ENCODE assay signal across 8 cellular contexts in the genomic region with DNA sequence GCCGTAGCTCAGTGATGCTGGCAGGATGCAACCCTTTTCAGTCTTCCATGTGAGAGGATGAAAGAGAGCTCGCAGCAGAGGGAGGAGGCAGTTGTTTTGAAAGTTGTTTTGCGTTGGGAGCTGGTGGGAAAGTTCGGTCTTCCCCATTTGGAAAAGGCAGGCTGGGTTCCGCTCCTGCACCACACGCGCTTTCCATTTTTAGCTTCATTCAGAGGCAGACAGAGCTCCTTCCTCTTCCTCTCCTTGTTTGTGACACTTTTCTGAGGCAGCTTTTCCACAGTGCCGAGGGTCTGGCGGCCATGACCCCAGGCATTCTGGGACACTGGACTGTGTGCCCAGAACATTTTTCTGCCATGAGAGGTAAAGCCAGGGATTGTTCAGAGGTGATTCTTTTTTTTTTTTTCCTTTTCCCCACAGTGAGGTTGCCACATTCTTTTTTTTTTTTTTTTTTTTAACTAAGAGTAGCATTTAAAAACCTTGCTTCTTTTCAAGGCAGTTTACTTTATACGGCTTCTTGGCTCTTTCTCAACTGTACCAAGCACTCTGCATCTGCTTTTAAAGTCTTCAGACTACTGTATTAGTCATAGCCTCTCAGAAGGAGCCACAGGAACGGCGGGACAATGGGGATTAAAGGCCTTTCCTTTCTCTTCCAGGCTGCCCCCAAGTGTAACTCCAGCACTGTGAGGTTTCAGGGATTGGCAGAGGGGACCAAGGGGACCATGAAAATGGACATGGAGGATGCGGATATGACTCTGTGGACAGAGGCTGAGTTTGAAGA. TPM values are rescaled to one million over a fixed set of nuclear protein-coding genes. Genes with fewer than 3 reads are reported as not detected.
DNase-seq lines count a peak whose midpoint lies in the region; ATAC-seq and TF ChIP-seq lines count a peak whose summit lies in the region.

No MANE protein-coding gene starts in this region.

- no peaks in the 10 kb centered on the region; the same call in 1 of the 2 replicates for H3K9me3 ChIP-seq in AG04450 (ENCODE audit: control insufficient read depth, insufficient read depth, low read length)
- H3K9me3 ChIP-seq in mammary epithelial cell (replicated peaks; ENCODE audit: insufficient read depth, low read length): no peaks in the 10 kb centered on the region
- H3K9me3 ChIP-seq in lower lobe of right lung: no peaks in the 10 kb centered on the region

- in situ Hi-C loops in mammary epithelial cell (cut with MboI; ENCODE audit: low sequenced_read_pairs in 2 of 2): loop anchor here in 1 of 2 donors (10.0 to 25.0 kb wide), 3 partner anchors 350 to 650 kb away; no protein-coding TSS in a partner anchor

- dilution Hi-C loops in mammary epithelial cell (cut with HindIII; ENCODE audit: low sequenced_read_pairs): no loop called here

- ATAC-seq in lower lobe of right lung: no peak
- no peak for ATAC-seq in GM21528 (IDR thresholded peaks at IDR 0.05; ENCODE audit: low FRiP score, unreplicated experiment)

- peak overlapping the region; percentile 83 for H3K27ac ChIP-seq in AG04450 (ENCODE audit: low read depth, low read length)
- H3K27ac ChIP-seq in mammary epithelial cell (ENCODE audit: insufficient read depth, low read depth, low read length): peak overlapping the region; percentile 86
- H3K27ac ChIP-seq in lower lobe of right lung: peak overlapping the region; percentile 79
- H3K27ac ChIP-seq in urinary bladder (ENCODE audit: low read depth): peak overlapping the region; percentile 44

- H3K4me1 ChIP-seq in mammary epithelial cell (ENCODE audit: insufficient read depth, low read length) (peaks cover 37% of the 10 kb centered on the region), lower lobe of right lung (peaks cover 41% of the 10 kb centered on the region), urinary bladder (ENCODE audit: insufficient read depth) (peaks cover 2% of the 10 kb centered on the region)

- no TSS peak for BruUV-seq in mammary epithelial cell (replicated peaks; lab: Mats Ljungman, UMichigan)

- H3K27me3 ChIP-seq in AG04450 (ENCODE audit: control insufficient read depth, insufficient read depth, low read length) (no peaks in the 10 kb centered on the region), mammary epithelial cell (ENCODE audit: insufficient read depth, low read length) (no peaks in the 10 kb centered on the region), lower lobe of right lung (ENCODE audit: low read depth) (peaks cover 13% of the 10 kb centered on the region)

- peak overlapping the region; percentile 86 for H2AFZ ChIP-seq in mammary epithelial cell (ENCODE audit: low read depth, low read length)

- intact Hi-C loops in mammary epithelial cell (cut with micrococcal nuclease): loop anchor here (2.0 to 10.0 kb wide), 5 partner anchors 107 to 993 kb away; no protein-coding TSS in a partner anchor
- intact Hi-C loops in lower lobe of right lung (cut with DNase I): loop anchor here (5.0 kb wide), 1 partner anchor 95 kb away; no protein-coding TSS in a partner anchor

- H3K79me2 ChIP-seq in mammary epithelial cell (ENCODE audit: insufficient read depth, low read length): peaks cover 48% of the 10 kb centered on the region

- TF ChIP-seq CTCF in AG04450 (IDR thresholded peaks at IDR 0.05; ENCODE audit: low read depth, low read length): no peak
- no peak for TF ChIP-seq CTCF in mammary epithelial cell (conservative IDR thresholded peaks at IDR 0.05 in 1 of 2, IDR thresholded peaks at IDR 0.05 in 1 of 2; ENCODE audit: extremely low read depth in 1 of 2, insufficient read depth in 1 of 2, low read depth in 1 of 2, low read length in 2 of 2)
- no peak for TF ChIP-seq CTCF in lower lobe of right lung (IDR thresholded peaks at IDR 0.05)

- H3K4me2 ChIP-seq in mammary epithelial cell (ENCODE audit: insufficient read depth, low read depth, low read length): peak overlapping the region; percentile 88

- WGBS in mammary epithelial cell (ENCODE audit: low coverage, missing lambda C conversion rate): 5% methylated on average over 10 of the region's 13 CpGs
- 29% methylated on average over 13 of the region's 13 CpGs for WGBS in urinary bladder

- peak overlapping the region; percentile 74 for H3K4me3 ChIP-seq in AG04450 (ENCODE audit: low read depth, low read length)
- H3K4me3 ChIP-seq in mammary epithelial cell (replicated peaks in 1 of 3; ENCODE audit: insufficient read depth in 1 of 3, low read depth in 2 of 3, low read length in 3 of 3): peak overlapping the region; percentile 63 to 79 (median 73)
- peak overlapping the region; percentile 60 for H3K4me3 ChIP-seq in lower lobe of right lung
- peak overlapping the region; percentile 63 for H3K4me3 ChIP-seq in urinary bladder (ENCODE audit: low read depth, low read length)

- DNase-seq in AG04450 (ENCODE audit: low read depth, low spot score) (no peak), HS-5 (ENCODE audit: low read depth) (peak; percentile 53), mammary epithelial cell (peak; percentile 60), lower lobe of right lung (no peak), NCI-H226 (no peak), NCI-H345 (lab: John Stamatoyannopoulos, UW) (no peak)

- POLR2A ChIA-PET in AG04450 (lab: Yijun Ruan, JAX): interaction anchor here (0.6 to 1.7 kb wide), 5 partner anchors 78 to 599 kb away, joined by 4 to 18 read pairs (median 7); no protein-coding TSS in a partner anchor

- CTCF ChIA-PET in AG04450 (lab: Charles Lee): interaction anchor here (0.7 to 2.9 kb wide), 7 partner anchors 136 to 656 kb away, joined by 3 to 39 read pairs (median 5); no protein-coding TSS in a partner anchor
- CTCF ChIA-PET in mammary epithelial cell (lab: Charles Lee; ENCODE audit: low non-redundant PET): no interaction called here

- H3K36me3 ChIP-seq in mammary epithelial cell (ENCODE audit: insufficient read depth, low read length): no peaks in the 10 kb centered on the region
- no peaks in the 10 kb centered on the region for H3K36me3 ChIP-seq in lower lobe of right lung
- no peaks in the 10 kb centered on the region for H3K36me3 ChIP-seq in urinary bladder (ENCODE audit: insufficient read depth)

- H3K9ac ChIP-seq in mammary epithelial cell (ENCODE audit: insufficient read depth, low read length): peak overlapping the region; percentile 85

- no peaks in the 10 kb centered on the region for H4K20me1 ChIP-seq in mammary epithelial cell (ENCODE audit: insufficient read depth, low read length)

RNA-seq across cellular contexts. Expression of a gene that starts 1.6 kb away (rescaled TPM):
- polyA plus RNA-seq in AG04450 (2011; rRNA removed) (3.4 and 3.7 TPM in 2 replicates), mammary epithelial cell (3.2 TPM), urinary bladder (3.7 TPM)
- polyA minus RNA-seq in AG04450 (2011; rRNA and poly(A)+ RNA removed): 9.1 TPM in 2 replicates
- total RNA-seq in mammary epithelial cell (10 to 100 TPM in 1 of 2 donors, 1 to 10 TPM in 1; 5.7 to 17.7 TPM), lower lobe of right lung (13.9 TPM), urinary bladder (5.0 TPM)
- polyA minus RNA-seq in mammary epithelial cell: 20.5 TPM

Comparison
In these comparisons a context has a peak if more than half of its experiments do, and no peak if none do; other contexts are left out.
1. DNase-seq: peak in HS-5 (single experiment) and mammary epithelial cell (single experiment); none in AG04450 (single experiment), lower lobe of right lung (single experiment), NCI-H226 (single experiment) and NCI-H345 (single experiment).
2. Peak in every context shown above with its lines, with median percentiles within 50 percentile points of each other: H3K27ac ChIP-seq and H3K4me3 ChIP-seq.